1 cellular context compared by ENCODE assay signal in genomic region chr13:26548251-26548765, GRCh38.
TF ChIP-seq lines count a peak whose summit lies in the region.

No MANE protein-coding gene starts in this region.

TF ChIP-seq in H1, 55 proteins besides CTCF, POLR2A, EP300 and RAD21 (continued from another document):
- TF ChIP-seq EZH2 (IDR thresholded peaks at IDR 0.05; ENCODE audit: low read depth, low read length, severe bottlenecking) (no peak), SIRT6 (IDR thresholded peaks at IDR 0.05; ENCODE audit: low read length) (no peak), USF2 (IDR thresholded peaks at IDR 0.05; ENCODE audit: low read length) (no peak), YY1 (IDR thresholded peaks at IDR 0.05; ENCODE audit: low read depth, low read length) (no peak), SP2 (IDR thresholded peaks at IDR 0.05; ENCODE audit: low read length) (no peak), KDM4A (IDR thresholded peaks at IDR 0.05; ENCODE audit: low read depth, low read length, severe bottlenecking) (no peak), GABPA (IDR thresholded peaks at IDR 0.05; ENCODE audit: borderline replicate concordance, insufficient read depth, low read length) (no peak), FOSL1 (IDR thresholded peaks at IDR 0.05; ENCODE audit: insufficient read depth, low read depth, low read length) (no peak), KDM1A (IDR thresholded peaks at IDR 0.05; ENCODE audit: borderline replicate concordance, low read length) (no peak), CHD7 (IDR thresholded peaks at IDR 0.05; ENCODE audit: insufficient replicate concordance, low read length) (no peak), CEBPB (IDR thresholded peaks at IDR 0.05; ENCODE audit: low read depth, low read length) (no peak)
